In the genomic region with DNA sequence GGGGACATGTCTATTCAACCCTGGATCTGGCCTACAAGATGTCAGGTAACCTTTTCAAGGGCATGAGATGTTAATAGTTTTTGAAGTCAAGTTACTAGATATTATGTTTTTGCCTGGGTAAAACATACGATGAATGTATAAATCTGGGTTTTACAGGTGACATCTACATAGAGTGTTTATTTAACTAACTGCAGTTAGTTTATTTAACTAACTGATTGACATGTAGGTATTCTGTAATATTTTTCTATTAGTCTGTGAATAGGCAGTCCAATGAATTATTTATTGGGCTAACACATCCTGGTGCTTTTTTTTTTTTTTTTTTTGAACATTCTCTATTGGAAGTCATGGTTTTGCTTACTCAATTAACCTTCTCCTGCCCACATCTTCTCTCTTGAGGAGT, we compare ENCODE assay signal across 17 cellular contexts. TPM values are rescaled to one million over a fixed set of nuclear protein-coding genes. Genes with fewer than 3 reads are reported as not detected.
A peak's percentile ranks its signal among the peaks of the same experiment; 100 is the strongest.
DNase-seq lines count a peak whose midpoint lies in the region; ATAC-seq, FAIRE-seq and TF ChIP-seq lines count a peak whose summit lies in the region.
"Had no signal": no experiment of that assay in that cellular context is flagged by ENCODE, and none has a peak within 500 bp of the region (broad histone marks: within the 10 kb centered on the region; RNA-seq: fewer than 3 reads in every experiment).

No MANE protein-coding gene starts in this region.

- TF ChIP-seq EP300 in K562 (IDR thresholded peaks at IDR 0.05; ENCODE audit: low read length): no peak

- H3K4me3 ChIP-seq in cardiac muscle cell: no peak overlapping the region
- H3K4me3 ChIP-seq in right atrium auricular region: no peak overlapping the region
- H3K4me3 ChIP-seq in K562: no peak overlapping the region
- H3K4me3 ChIP-seq in neural progenitor cell: no peak overlapping the region
- H3K4me3 ChIP-seq: BLaER1, GM23248 had no signal

- intact Hi-C loops in K562 (cut with micrococcal nuclease): no loop called here

- TF ChIP-seq RAD21 in K562 (CRISPR knock-in tag; conservative IDR thresholded peaks at IDR 0.05 in 1 of 2, IDR thresholded peaks at IDR 0.05 in 1 of 2): no peak

- TF ChIP-seq POLR2A in K562 (conservative IDR thresholded peaks at IDR 0.05): no peak

- H3K9me3 ChIP-seq in cardiac muscle cell (ENCODE audit: low read depth) (no peaks in the 10 kb centered on the region), right atrium auricular region (no peaks in the 10 kb centered on the region), K562 (replicated peaks; ENCODE audit: control insufficient read depth, insufficient read depth, low read depth, low read length) (no peaks in the 10 kb centered on the region), neural progenitor cell (ENCODE audit: low read depth) (no peaks in the 10 kb centered on the region)
- H3K9me3 ChIP-seq: BLaER1 had no signal

- FAIRE-seq in K562 (lab: Jason Lieb, UNC): no peak
- FAIRE-seq: H54, HepG2 had no signal

- H3K9me3 Mint-ChIP-seq in neural progenitor cell: no peaks in the 10 kb centered on the region
- H3K9me3 Mint-ChIP-seq in activated CD8-positive, alpha-beta T cell treated with anti-CD3 and anti-CD28 coated beads, Interleukin-2, amount 10 ng/mL, durations not matched to agents 7 days and 5 days (ENCODE audit: insufficient read depth): peaks cover 2% of the 10 kb centered on the region
- H3K9me3 Mint-ChIP-seq in stimulated activated naive CD8-positive, alpha-beta T cell treated with anti-CD3 and anti-CD28 coated beads, Interleukin-15, amount 100 ng/mL, for 72 hours: peaks cover 4 to 8% of the 10 kb centered on the region in 2 donors
- H3K9me3 Mint-ChIP-seq: CD8-positive, alpha-beta T cell had no signal

- POLR2A ChIA-PET in K562 (lab: Yijun Ruan, JAX): interaction anchor here (1.3 to 1.5 kb wide), 2 partner anchors 9 to 10 kb away, joined by 4 to 6 read pairs; no protein-coding TSS in a partner anchor
- POLR2A ChIA-PET in activated CD8-positive, alpha-beta T cell treated with anti-CD3 and anti-CD28 coated beads, Interleukin-2, amount 10 ng/mL, durations not matched to agents 7 days and 5 days (lab: Charles Lee): no interaction called here

- H3K27me3 ChIP-seq in cardiac muscle cell (no peaks in the 10 kb centered on the region), right atrium auricular region (no peaks in the 10 kb centered on the region), K562 (ENCODE audit: control insufficient read depth in 2 of 2, insufficient read depth in 2 of 2, low read length in 2 of 2) (no peaks in the 10 kb centered on the region), neural progenitor cell (no peaks in the 10 kb centered on the region)
- H3K27me3 ChIP-seq: BLaER1 had no signal

- H3K4me1 ChIP-seq in cardiac muscle cell (ENCODE audit: low read depth) (peaks cover 23% of the 10 kb centered on the region), right atrium auricular region (peaks cover 0 to 4% of the 10 kb centered on the region in 2 donors), K562 (replicated peaks in 1 of 2; ENCODE audit: control insufficient read depth in 2 of 2, insufficient read depth in 2 of 2, low read length in 2 of 2) (peaks cover 0 to 2% of the 10 kb centered on the region in 2 experiments; a peak in 1 of 5 replicates), neural progenitor cell (no peaks in the 10 kb centered on the region)
- H3K4me1 ChIP-seq: BLaER1 had no signal

- WGBS in K562 (ENCODE audit: insufficient coverage, low coverage, missing lambda C conversion rate): 60% methylated on average over 1 of the region's 1 CpG

- H3K9ac ChIP-seq in K562 (ENCODE audit: insufficient read depth in 1 of 2, low read depth in 2 of 2, low read length in 2 of 2) (no peak overlapping the region), neural progenitor cell (no peak overlapping the region)
- H3K9ac ChIP-seq: BLaER1, GM23248 had no signal

- no peak for DNase-seq in cardiac muscle cell (ENCODE audit: low read depth in 1 of 2, low spot score in 1 of 2)
- no peak for DNase-seq in right atrium auricular region (ENCODE audit: low spot score)
- DNase-seq in K562 (ENCODE audit: extremely low read depth in 1 of 4, low spot score in 3 of 4): no peak
- no peak for DNase-seq in neural progenitor cell (ENCODE audit: low spot score)
- no peak for DNase-seq in activated CD8-positive, alpha-beta T cell treated with anti-CD3 and anti-CD28 coated beads, Interleukin-2, amount 10 ng/mL, durations not matched to agents 7 days and 5 days
- no peak for DNase-seq in A172 (ENCODE audit: low spot score)
- DNase-seq in stimulated activated naive CD8-positive, alpha-beta T cell treated with anti-CD3 and anti-CD28 coated beads, Interleukin-15, amount 100 ng/mL, for 72 hours: no peak
- DNase-seq: Calu3; CD8-positive, alpha-beta T cell; DMS79 treated with DMSO at 0.1 percent for 48 hours; GF-D8; GM23248; HCEC 1CT had no signal

- no peaks in the 10 kb centered on the region for H3K27me3 Mint-ChIP-seq in neural progenitor cell (ENCODE audit: insufficient read depth, low read depth)
- no peaks in the 10 kb centered on the region for H3K27me3 Mint-ChIP-seq in activated CD8-positive, alpha-beta T cell treated with anti-CD3 and anti-CD28 coated beads, Interleukin-2, amount 10 ng/mL, durations not matched to agents 7 days and 5 days (ENCODE audit: low read depth)
- no peaks in the 10 kb centered on the region for H3K27me3 Mint-ChIP-seq in stimulated activated naive CD8-positive, alpha-beta T cell treated with anti-CD3 and anti-CD28 coated beads, Interleukin-15, amount 100 ng/mL, for 72 hours

- TF ChIP-seq CTCF in cardiac muscle cell (IDR thresholded peaks at IDR 0.05; ENCODE audit: low read depth, low read length): no peak
- TF ChIP-seq CTCF in right atrium auricular region (IDR thresholded peaks at IDR 0.05): no peak
- TF ChIP-seq CTCF in K562 (IDR thresholded peaks at IDR 0.05 in 2 of 3, conservative IDR thresholded peaks at IDR 0.05 in 1 of 3; ENCODE audit: insufficient read depth in 2 of 3, low read depth in 1 of 3, low read length in 3 of 3): no peak
- no peak for TF ChIP-seq CTCF in neural progenitor cell (IDR thresholded peaks at IDR 0.05)

- H3K27ac ChIP-seq in cardiac muscle cell: peak overlapping the region; percentile 84
- H3K27ac ChIP-seq in right atrium auricular region: no peak overlapping the region
- no peak overlapping the region for H3K27ac ChIP-seq in K562 (ENCODE audit: extremely low read depth, low read depth, low read length)
- no peak overlapping the region for H3K27ac ChIP-seq in neural progenitor cell
- H3K27ac ChIP-seq: 22Rv1, BLaER1, GM23248 had no signal

- no peaks in the 10 kb centered on the region for H3F3A ChIP-seq in neural progenitor cell (ENCODE audit: low read depth)

- no peaks in the 10 kb centered on the region for H3K9me1 ChIP-seq in K562 (ENCODE audit: control insufficient read depth, insufficient read depth, low read length)

- H3K36me3 Mint-ChIP-seq in neural progenitor cell: no peaks in the 10 kb centered on the region
- H3K36me3 Mint-ChIP-seq in activated CD8-positive, alpha-beta T cell treated with anti-CD3 and anti-CD28 coated beads, Interleukin-2, amount 10 ng/mL, durations not matched to agents 7 days and 5 days (ENCODE audit: low read depth): peaks cover 6% of the 10 kb centered on the region
- H3K36me3 Mint-ChIP-seq: CD8-positive, alpha-beta T cell had no signal

- CTCF ChIA-PET in K562 (lab: Yijun Ruan, JAX; ENCODE audit: low intra/inter-chr PET ratio): no interaction called here
- CTCF ChIA-PET in activated CD8-positive, alpha-beta T cell treated with anti-CD3 and anti-CD28 coated beads, Interleukin-2, amount 10 ng/mL, durations not matched to agents 7 days and 5 days (lab: Charles Lee): no interaction called here

- ATAC-seq in K562: no peak
- ATAC-seq in activated CD8-positive, alpha-beta T cell treated with anti-CD3 and anti-CD28 coated beads, Interleukin-2, amount 10 ng/mL, durations not matched to agents 7 days and 5 days: no peak
- no peak for ATAC-seq in stimulated activated naive CD8-positive, alpha-beta T cell treated with anti-CD3 and anti-CD28 coated beads, Interleukin-15, amount 100 ng/mL, for 72 hours
- ATAC-seq: CD8-positive, alpha-beta T cell; HepG2 had no signal

- peak overlapping the region; percentile 60 for H3K27ac Mint-ChIP-seq in neural progenitor cell
- no peak overlapping the region for H3K27ac Mint-ChIP-seq in activated CD8-positive, alpha-beta T cell treated with anti-CD3 and anti-CD28 coated beads, Interleukin-2, amount 10 ng/mL, durations not matched to agents 7 days and 5 days
- no peak overlapping the region for H3K27ac Mint-ChIP-seq in stimulated activated naive CD8-positive, alpha-beta T cell treated with anti-CD3 and anti-CD28 coated beads, Interleukin-15, amount 100 ng/mL, for 72 hours

- BruUV-seq in K562 (replicated peaks; lab: Mats Ljungman, UMichigan): no TSS peak

- no peak overlapping the region for H3K4me2 ChIP-seq in K562 (ENCODE audit: insufficient read depth, low read length)
- H3K4me2 ChIP-seq in neural progenitor cell: no peak overlapping the region
- H3K4me2 ChIP-seq: BLaER1 had no signal

- no peak overlapping the region for H3K4me3 Mint-ChIP-seq in neural progenitor cell
- H3K4me3 Mint-ChIP-seq in activated CD8-positive, alpha-beta T cell treated with anti-CD3 and anti-CD28 coated beads, Interleukin-2, amount 10 ng/mL, durations not matched to agents 7 days and 5 days: no peak overlapping the region
- no peak overlapping the region for H3K4me3 Mint-ChIP-seq in stimulated activated naive CD8-positive, alpha-beta T cell treated with anti-CD3 and anti-CD28 coated beads, Interleukin-15, amount 100 ng/mL, for 72 hours
- H3K4me3 Mint-ChIP-seq: CD8-positive, alpha-beta T cell had no signal

- H3K4me1 Mint-ChIP-seq in neural progenitor cell: peaks cover 22% of the 10 kb centered on the region
- peaks cover 27% of the 10 kb centered on the region for H3K4me1 Mint-ChIP-seq in activated CD8-positive, alpha-beta T cell treated with anti-CD3 and anti-CD28 coated beads, Interleukin-2, amount 10 ng/mL, durations not matched to agents 7 days and 5 days (ENCODE audit: low read depth)
- H3K4me1 Mint-ChIP-seq in stimulated activated naive CD8-positive, alpha-beta T cell treated with anti-CD3 and anti-CD28 coated beads, Interleukin-15, amount 100 ng/mL, for 72 hours: peaks cover 27% of the 10 kb centered on the region

- H3K79me2 ChIP-seq in K562 (ENCODE audit: control insufficient read depth, insufficient read depth, low read length): no peaks in the 10 kb centered on the region
- no peaks in the 10 kb centered on the region for H3K79me2 ChIP-seq in neural progenitor cell (ENCODE audit: low read depth)

- H3K36me3 ChIP-seq in cardiac muscle cell (no peaks in the 10 kb centered on the region), right atrium auricular region (no peaks in the 10 kb centered on the region), K562 (ENCODE audit: control insufficient read depth, insufficient read depth, low read length) (no peaks in the 10 kb centered on the region), neural progenitor cell (no peaks in the 10 kb centered on the region)
- H3K36me3 ChIP-seq: BLaER1 had no signal

- H2AFZ ChIP-seq in K562 (ENCODE audit: low read depth, low read length) (no peak overlapping the region), neural progenitor cell (replicated peaks) (no peak overlapping the region)
- H2AFZ ChIP-seq: GM23248 had no signal

- in situ Hi-C loops in K562 (cut with MboI): no loop called here

- H4K20me1 ChIP-seq in K562 (replicated peaks; ENCODE audit: control insufficient read depth, insufficient read depth, low read length) (no peaks in the 10 kb centered on the region), neural progenitor cell (ENCODE audit: low read depth) (no peaks in the 10 kb centered on the region)
- H4K20me1 ChIP-seq: BLaER1 had no signal

RNA-seq across cellular contexts. Expression of a gene that starts 38.7 kb away (rescaled TPM):
- total RNA-seq in cardiac muscle cell (26.4 and 55.1 TPM in 2 replicates), right atrium auricular region (10 to 100 TPM in 1 of 2 donors, 1 to 10 TPM in 1; 9.0 to 11.6 TPM), K562 (2014; rRNA removed) (24.7 and 27.0 TPM in 2 replicates), K562 (2014; rRNA removed; fragmentation: Illumina TruSeq; extraction: Trizol) (24.2 and 29.6 TPM in 2 replicates), K562 (2015; rRNA removed; fragmentation: Illumina TruSeq; extraction: Trizol) (23.5 and 27.3 TPM in 2 replicates), K562 (2021) (34.2 and 38.8 TPM in 2 replicates), neural progenitor cell (ENCODE audit: low replicate concordance) (3.0 and 5.0 TPM in 2 replicates)
- polyA plus RNA-seq in cardiac muscle cell (32.6 and 32.8 TPM in 2 replicates), K562 (2011; rRNA removed) (23.1 and 29.7 TPM in 2 replicates), K562 (2014; fragmentation: Illumina TruSeq; extraction: Trizol) (39.0 and 41.2 TPM in 2 replicates), K562 (2014; fragmentation: Nextera tagmentation; extraction: Ambion mirVana) (1 to 10 TPM; 6.6 to 6.8 TPM), K562 (2014; rRNA removed) (22.2 and 22.3 TPM in 2 replicates)
- 52.4 and 113 TPM in 2 replicates for total RNA-seq in K562 (2011; cell fraction: chromatin; rRNA removed; ENCODE audit: low replicate concordance)
- 18.5 and 29.7 TPM in 2 replicates for total RNA-seq in K562 (2011; cell fraction: nucleolus; rRNA removed)
- total RNA-seq in K562 (2011; cell fraction: nucleoplasm; rRNA removed): 43.6 and 75.6 TPM in 2 replicates
- 8.2 and 12.3 TPM in 2 replicates for polyA plus RNA-seq in K562 (2011; cell fraction: cytosol; rRNA removed)
- polyA plus RNA-seq in K562 (2011; cell fraction: nucleus; rRNA removed): 58.7 and 77.6 TPM in 2 replicates
- 25.2 and 29.4 TPM in 2 replicates for polyA plus RNA-seq in K562 (2012)
- 48.4 and 50.0 TPM in 2 replicates for polyA minus RNA-seq in K562 (2011; rRNA and poly(A)+ RNA removed)
- polyA minus RNA-seq in K562 (2011; cell fraction: cytosol; rRNA and poly(A)+ RNA removed): 15.6 and 16.9 TPM in 2 replicates
- 39.2 and 45.5 TPM in 2 replicates for polyA minus RNA-seq in K562 (2011; cell fraction: nucleus; rRNA and poly(A)+ RNA removed)
- 10 to 100 TPM; 32.1 to 39.2 TPM for total RNA-seq in activated CD8-positive, alpha-beta T cell treated with anti-CD3 and anti-CD28 coated beads, Interleukin-2, amount 10 ng/mL, durations not matched to agents 7 days and 5 days
- total RNA-seq in A172 (2014; rRNA removed; shearing (Covaris generic)): 6.0 and 17.8 TPM in 2 replicates
